20 cellular contexts compared by ENCODE assay signal in genomic region chr2:181660181-181660580, GRCh38. TPM values are rescaled to one million over a fixed set of nuclear protein-coding genes. Genes with fewer than 3 reads are reported as not detected.
DNase-seq lines count a peak whose midpoint lies in the region; ATAC-seq and TF ChIP-seq lines count a peak whose summit lies in the region.
"Had no signal": no experiment of that assay in that cellular context is flagged by ENCODE, and none has a peak within 500 bp of the region (broad histone marks: within the 10 kb centered on the region; RNA-seq: fewer than 3 reads in every experiment).

No MANE protein-coding gene starts in this region.

- peak; percentile 87 for DNase-seq in DMS53 (lab: John Stamatoyannopoulos, UW)
- DNase-seq in NCI-H146 treated with DMSO at 0.1 percent for 48 hours (lab: John Stamatoyannopoulos, UW; ENCODE audit: unreplicated experiment): peak; percentile 82
- no peak for DNase-seq in mesenteric fat pad (ENCODE audit: low spot score)
- DNase-seq in nucleus accumbens (lab: John Stamatoyannopoulos, UW): no peak
- DNase-seq: KBM-7, NCI-H187, NCI-H226, NCI-H524 treated with DMSO at 0.1 percent for 48 hours, SIG-M5, SK-N-SH had no signal

- 0 out of 2 replicates have a peak, but pooled peaks have one; percentile 11 for TF ChIP-seq CTCF in C4-2B (conservative IDR thresholded peaks at IDR 0.05)
- peak; percentile 22; the same call in 1 of the 2 replicates for TF ChIP-seq CTCF in VCaP (conservative IDR thresholded peaks at IDR 0.05)

- H3K27ac ChIP-seq in C4-2B (no peak overlapping the region), VCaP (peak overlapping the region; percentile 65)
- H3K27ac ChIP-seq: A549, RWPE1 had no signal

- ATAC-seq in GM18861 (IDR thresholded peaks at IDR 0.05; ENCODE audit: unreplicated experiment): no peak
- no peak for ATAC-seq in GM21723 (IDR thresholded peaks at IDR 0.05; ENCODE audit: unreplicated experiment)
- ATAC-seq: A549 had no signal

RNA-seq across cellular contexts. Expression of gene CERKL, which starts 3.3 kb away (rescaled TPM):
- not detected for total RNA-seq in mesenteric fat pad
- total RNA-seq: B cell, G401, H1 had no signal

RNA-seq across cellular contexts. Expression of gene NEUROD1, which starts 20.1 kb away (rescaled TPM):
- not detected for total RNA-seq in mesenteric fat pad
- total RNA-seq: B cell; G401; H1; T-helper 2 cell treated with Interferon-gamma antibody and Interleukin-4, amounts not matched to agents 100 ng/mL and 5 ng/mL, for 36 hours had no signal

Comparison
In these comparisons a context has a peak if more than half of its experiments do, and no peak if none do; other contexts are left out.
1. DNase-seq: peak in DMS53 (single experiment) and NCI-H146 treated with DMSO at 0.1 percent for 48 hours (single experiment); none in mesenteric fat pad (single experiment) and nucleus accumbens (0 of 56).